In the genomic region with DNA sequence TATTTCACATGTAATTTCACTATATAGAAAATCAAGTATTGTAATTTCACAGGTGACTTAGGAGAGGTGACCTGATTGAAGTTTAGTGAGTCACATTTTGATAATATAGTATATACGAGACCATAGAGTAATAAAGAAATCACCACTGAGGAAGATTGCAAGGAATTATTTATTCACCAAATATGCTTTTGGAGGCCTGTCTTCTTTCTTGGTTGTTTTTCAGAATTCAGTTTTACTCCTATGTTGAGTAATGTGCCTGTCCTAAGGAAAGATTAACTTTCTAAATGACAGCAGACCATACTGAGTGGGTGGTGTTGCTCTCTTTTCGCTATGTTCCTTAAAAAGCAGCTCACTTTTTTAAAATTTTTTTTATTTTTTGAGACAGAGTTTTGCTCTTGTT, we compare ENCODE assay signal across 1 cellular context.
TF ChIP-seq lines count a peak whose summit lies in the region.

No MANE protein-coding gene starts in this region.

TF ChIP-seq in GM12878, 131 proteins besides CTCF, POLR2A, EP300 and RAD21:
- TF ChIP-seq RCOR1 (conservative IDR thresholded peaks at IDR 0.05; ENCODE audit: low read depth, low read length) (no peak), SRF (IDR thresholded peaks at IDR 0.05; ENCODE audit: low read depth in 2 of 2, low read length in 2 of 2) (no peak), TBL1XR1 (IDR thresholded peaks at IDR 0.05; ENCODE audit: low read depth, low read length) (no peak), JUNB (IDR thresholded peaks at IDR 0.05) (0 out of 2 replicates have a peak, but pooled peaks have one; percentile 7), KLF5 (IDR thresholded peaks at IDR 0.05; ENCODE audit: partially characterized antibody) (no peak), ESRRA (IDR thresholded peaks at IDR 0.05; ENCODE audit: low read length) (no peak)
- TF ChIP-seq, protein P1, sequence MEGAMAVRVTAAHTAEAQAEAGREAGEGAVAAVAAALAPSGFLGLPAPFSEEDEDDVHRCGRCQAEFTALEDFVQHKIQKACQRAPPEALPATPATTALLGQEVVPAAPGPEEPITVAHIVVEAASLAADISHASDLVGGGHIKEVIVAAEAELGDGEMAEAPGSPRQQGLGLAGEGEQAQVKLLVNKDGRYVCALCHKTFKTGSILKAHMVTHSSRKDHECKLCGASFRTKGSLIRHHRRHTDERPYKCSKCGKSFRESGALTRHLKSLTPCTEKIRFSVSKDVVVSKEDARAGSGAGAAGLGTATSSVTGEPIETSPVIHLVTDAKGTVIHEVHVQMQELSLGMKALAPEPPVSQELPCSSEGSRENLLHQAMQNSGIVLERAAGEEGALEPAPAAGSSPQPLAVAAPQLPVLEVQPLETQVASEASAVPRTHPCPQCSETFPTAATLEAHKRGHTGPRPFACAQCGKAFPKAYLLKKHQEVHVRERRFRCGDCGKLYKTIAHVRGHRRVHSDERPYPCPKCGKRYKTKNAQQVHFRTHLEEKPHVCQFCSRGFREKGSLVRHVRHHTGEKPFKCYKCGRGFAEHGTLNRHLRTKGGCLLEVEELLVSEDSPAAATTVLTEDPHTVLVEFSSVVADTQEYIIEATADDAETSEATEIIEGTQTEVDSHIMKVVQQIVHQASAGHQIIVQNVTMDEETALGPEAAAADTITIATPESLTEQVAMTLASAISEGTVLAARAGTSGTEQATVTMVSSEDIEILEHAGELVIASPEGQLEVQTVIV (IDR thresholded peaks at IDR 0.05; ENCODE audit: borderline replicate concordance, partially characterized antibody) = no peak
